In the genomic region with DNA sequence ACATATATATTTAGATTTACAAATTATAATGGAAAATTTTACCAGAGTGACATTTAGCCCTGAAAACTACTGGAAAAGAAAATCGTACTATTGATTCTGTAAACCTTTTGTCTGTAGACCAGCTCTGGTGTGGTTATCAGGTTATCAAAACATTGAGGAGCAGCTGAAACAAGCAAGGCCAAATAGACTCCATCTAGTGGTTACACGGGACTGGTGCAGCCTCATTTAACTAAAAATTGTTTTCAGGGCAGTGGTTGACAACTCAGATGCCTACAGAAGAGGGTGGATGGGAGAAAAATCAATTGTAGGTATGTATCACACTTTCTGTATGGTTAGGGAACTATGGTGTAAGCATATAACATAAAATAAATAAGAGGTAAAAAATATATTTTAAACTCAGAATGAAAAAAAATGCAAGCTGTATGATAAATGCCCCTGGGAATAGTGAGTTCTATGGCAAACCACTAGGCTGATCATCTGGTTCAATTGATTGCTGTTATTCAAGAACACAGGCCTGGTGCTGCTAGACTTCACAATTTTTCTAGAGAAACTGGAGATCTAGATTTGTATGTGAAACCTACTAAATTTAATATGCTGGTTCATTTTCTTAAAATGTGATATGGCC, we compare ENCODE assay signal across 1 cellular context.
TF ChIP-seq lines count a peak whose summit lies in the region.

No MANE protein-coding gene starts in this region.

TF ChIP-seq in HCT116, 20 proteins besides CTCF, POLR2A, EP300 and RAD21 (continued from another document):
- no peak for TF ChIP-seq JUND (IDR thresholded peaks at IDR 0.05)
- no peak for TF ChIP-seq EZH2 (IDR thresholded peaks at IDR 0.05)
- TF ChIP-seq, protein P1, sequence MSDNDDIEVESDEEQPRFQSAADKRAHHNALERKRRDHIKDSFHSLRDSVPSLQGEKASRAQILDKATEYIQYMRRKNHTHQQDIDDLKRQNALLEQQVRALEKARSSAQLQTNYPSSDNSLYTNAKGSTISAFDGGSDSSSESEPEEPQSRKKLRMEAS (IDR thresholded peaks at IDR 0.05), result no peak
- TF ChIP-seq SRF (IDR thresholded peaks at IDR 0.05; ENCODE audit: low read depth), result no peak
- no peak for TF ChIP-seq EZH2phosphoT487 (IDR thresholded peaks at IDR 0.05; ENCODE audit: borderline replicate concordance)
- TF ChIP-seq ZFX (IDR thresholded peaks at IDR 0.05), result no peak
- no peak for TF ChIP-seq CBX3 (IDR thresholded peaks at IDR 0.05; ENCODE audit: low read depth)
- TF ChIP-seq, protein P2, sequence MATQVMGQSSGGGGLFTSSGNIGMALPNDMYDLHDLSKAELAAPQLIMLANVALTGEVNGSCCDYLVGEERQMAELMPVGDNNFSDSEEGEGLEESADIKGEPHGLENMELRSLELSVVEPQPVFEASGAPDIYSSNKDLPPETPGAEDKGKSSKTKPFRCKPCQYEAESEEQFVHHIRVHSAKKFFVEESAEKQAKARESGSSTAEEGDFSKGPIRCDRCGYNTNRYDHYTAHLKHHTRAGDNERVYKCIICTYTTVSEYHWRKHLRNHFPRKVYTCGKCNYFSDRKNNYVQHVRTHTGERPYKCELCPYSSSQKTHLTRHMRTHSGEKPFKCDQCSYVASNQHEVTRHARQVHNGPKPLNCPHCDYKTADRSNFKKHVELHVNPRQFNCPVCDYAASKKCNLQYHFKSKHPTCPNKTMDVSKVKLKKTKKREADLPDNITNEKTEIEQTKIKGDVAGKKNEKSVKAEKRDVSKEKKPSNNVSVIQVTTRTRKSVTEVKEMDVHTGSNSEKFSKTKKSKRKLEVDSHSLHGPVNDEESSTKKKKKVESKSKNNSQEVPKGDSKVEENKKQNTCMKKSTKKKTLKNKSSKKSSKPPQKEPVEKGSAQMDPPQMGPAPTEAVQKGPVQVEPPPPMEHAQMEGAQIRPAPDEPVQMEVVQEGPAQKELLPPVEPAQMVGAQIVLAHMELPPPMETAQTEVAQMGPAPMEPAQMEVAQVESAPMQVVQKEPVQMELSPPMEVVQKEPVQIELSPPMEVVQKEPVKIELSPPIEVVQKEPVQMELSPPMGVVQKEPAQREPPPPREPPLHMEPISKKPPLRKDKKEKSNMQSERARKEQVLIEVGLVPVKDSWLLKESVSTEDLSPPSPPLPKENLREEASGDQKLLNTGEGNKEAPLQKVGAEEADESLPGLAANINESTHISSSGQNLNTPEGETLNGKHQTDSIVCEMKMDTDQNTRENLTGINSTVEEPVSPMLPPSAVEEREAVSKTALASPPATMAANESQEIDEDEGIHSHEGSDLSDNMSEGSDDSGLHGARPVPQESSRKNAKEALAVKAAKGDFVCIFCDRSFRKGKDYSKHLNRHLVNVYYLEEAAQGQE (IDR thresholded peaks at IDR 0.05; ENCODE audit: low read depth), result no peak
- TF ChIP-seq EGR1 (IDR thresholded peaks at IDR 0.05; ENCODE audit: low read depth), result no peak
- no peak for TF ChIP-seq POLR2AphosphoS5 (IDR thresholded peaks at IDR 0.05; ENCODE audit: low read depth, low read length)
- no peak for TF ChIP-seq TCF7L2 (IDR thresholded peaks at IDR 0.05; ENCODE audit: borderline replicate concordance, extremely low read depth, insufficient read depth, insufficient read length)
- TF ChIP-seq ZNF274 (IDR thresholded peaks at IDR 0.05; ENCODE audit: low read depth, low read length), result no peak
TF ChIP-seq in HCT116: peak in this region for 0.
